ENCODE assay signal across 18 cellular contexts in genomic region chr1:46205794-46206193, GRCh38. TPM values are rescaled to one million over a fixed set of nuclear protein-coding genes. Genes with fewer than 3 reads are reported as not detected.
DNase-seq lines count a peak whose midpoint lies in the region; ATAC-seq and TF ChIP-seq lines count a peak whose summit lies in the region.
"Had no signal": no experiment of that assay in that cellular context is flagged by ENCODE, and none has a peak within 500 bp of the region (broad histone marks: within the 10 kb centered on the region; RNA-seq: fewer than 3 reads in every experiment).

No MANE protein-coding gene starts in this region.

- H3K4me1 ChIP-seq in RWPE2 (ENCODE audit: insufficient read depth, poor library complexity, severe bottlenecking) = peaks cover 3% of the 10 kb centered on the region
- H3K4me1 ChIP-seq in thoracic aorta (ENCODE audit: control insufficient read depth in 1 of 2, low read depth in 2 of 2) = peaks cover 19 to 36% of the 10 kb centered on the region in 2 donors

- ATAC-seq in RWPE2 (ENCODE audit: low read depth) = no peak
- no peak for ATAC-seq in thoracic aorta (ENCODE audit: insufficient number of reproducible peaks, low FRiP score, low read depth)
- ATAC-seq: left colon; stimulated activated naive CD8-positive, alpha-beta T cell treated with anti-CD3 and anti-CD28 coated beads, Interleukin-15, Interleukin-2, amounts not matched to agents 100 U/mL and 50 U/mL, for 24 hours had no signal

- H3K36me3 ChIP-seq in RWPE2 (ENCODE audit: low read depth) = peaks cover 17% of the 10 kb centered on the region
- H3K36me3 ChIP-seq in thoracic aorta = peaks cover 9% of the 10 kb centered on the region
- H3K36me3 ChIP-seq: MG63, ovary, SJSA1 had no signal

- H3K4me3 ChIP-seq in RWPE2 (ENCODE audit: severe bottlenecking) (no peak overlapping the region), thoracic aorta (peak overlapping the region; percentile 98)
- H3K4me3 ChIP-seq: MG63, ovary, SJSA1 had no signal

- H3K27ac ChIP-seq in RWPE2 (ENCODE audit: poor library complexity, severe bottlenecking) = peak overlapping the region; percentile 15
- peak overlapping the region; percentile 9 for H3K27ac ChIP-seq in epithelial cell of prostate
- H3K27ac ChIP-seq in thoracic aorta = peak overlapping the region; percentile 51 to 97
- H3K27ac ChIP-seq: ovary, SJSA1 had no signal

- in situ Hi-C loops in ACHN (cut with HindIII; ENCODE audit: low pct_ligation_motif_present, low pct_unique_long_range_greater_than_20kb, low sequenced_read_pairs) = no loop called here

- H3K27me3 ChIP-seq in RWPE2 (ENCODE audit: insufficient read depth, poor library complexity, severe bottlenecking) = no peaks in the 10 kb centered on the region
- H3K27me3 ChIP-seq in thoracic aorta (replicated peaks; ENCODE audit: insufficient read depth) = no peaks in the 10 kb centered on the region
- H3K27me3 ChIP-seq: MG63, ovary, SJSA1 had no signal

- DNase-seq in RWPE2 (ENCODE audit: low spot score) = no peak
- DNase-seq in epithelial cell of prostate (ENCODE audit: low read depth, low spot score) = no peak
- DNase-seq in left kidney (ENCODE audit: low read depth, low spot score) = peak; percentile 13
- no peak for DNase-seq in thoracic aorta (ENCODE audit: low spot score)
- no peak for DNase-seq in NCI-H187 treated with DMSO at 0.1 percent for 48 hours (lab: John Stamatoyannopoulos, UW)
- no peak for DNase-seq in ACHN
- DNase-seq in activated CD4-positive, alpha-beta T cell treated with anti-CD3 and anti-CD28 coated beads, Interleukin-2, amount 50 U/mL, for 4 hours = no peak
- DNase-seq: activated CD4-positive, alpha-beta T cell treated with anti-CD3 and anti-CD28 coated beads for 4 hours; activated CD8-positive, alpha-beta memory T cell treated with anti-CD3 and anti-CD28 coated beads, Interleukin-2, amount 50 U/mL, for 48 hours; activated naive CD4-positive, alpha-beta T cell; hippocampal formation; left colon; MG63; NCI-H2029 treated with DMSO at 0.1 percent for 48 hours; NCI-H524; ovary; stimulated activated naive CD8-positive, alpha-beta T cell treated with anti-CD3 and anti-CD28 coated beads, Interleukin-15, Interleukin-2, amounts not matched to agents 100 U/mL and 50 U/mL, for 24 hours had no signal

- TF ChIP-seq CTCF in RWPE2 (IDR thresholded peaks at IDR 0.05; ENCODE audit: poor library complexity, severe bottlenecking) = no peak
- TF ChIP-seq CTCF in thoracic aorta (IDR thresholded peaks at IDR 0.05) = no peak

- no peaks in the 10 kb centered on the region for H3K9me3 ChIP-seq in RWPE2 (ENCODE audit: severe bottlenecking)
- H3K9me3 ChIP-seq in thoracic aorta = no peaks in the 10 kb centered on the region
- H3K9me3 ChIP-seq: MG63, ovary, SJSA1 had no signal

RNA-seq across cellular contexts. Expression of gene LURAP1, which starts 2.7 kb away (rescaled TPM):
- total RNA-seq in thoracic aorta = 10 to 100 TPM; 22.9 to 27.5 TPM

RNA-seq across cellular contexts. Expression of gene POMGNT1, which starts 7.6 kb away (rescaled TPM):
- total RNA-seq in thoracic aorta = 10 to 100 TPM; 53.8 to 66.9 TPM

RNA-seq across cellular contexts. Expression of gene P3R3URF, which starts 29.5 kb away (rescaled TPM):
- not detected for total RNA-seq in thoracic aorta
- total RNA-seq: left colon, ovary, SJSA1 had no signal

RNA-seq across cellular contexts. Expression of gene TSPAN1, which starts 30.9 kb away (rescaled TPM):
- total RNA-seq in thoracic aorta = 1 to 10 TPM; 3.1 to 7.0 TPM
- total RNA-seq: SJSA1 had no signal

RNA-seq across cellular contexts. Expression of gene RAD54L, which starts 41.8 kb away (rescaled TPM):
- 1 to 10 TPM in 1 of 2 donors, under 1 TPM in 1; 0.68 to 4.1 TPM for total RNA-seq in thoracic aorta

Comparison
In these comparisons a context has a peak if more than half of its experiments do, and no peak if none do; other contexts are left out.
1. H3K27ac ChIP-seq: peak in every context shown above with its lines; median percentile 74 in thoracic aorta; 15 in RWPE2; 9 in epithelial cell of prostate.